18 cellular contexts compared by ENCODE assay signal in genomic region chr17:49110504-49110903, GRCh38. TPM values are rescaled to one million over a fixed set of nuclear protein-coding genes. Genes with fewer than 3 reads are reported as not detected.
DNase-seq lines count a peak whose midpoint lies in the region; ATAC-seq, FAIRE-seq and TF ChIP-seq lines count a peak whose summit lies in the region.
"Had no signal": no experiment of that assay in that cellular context is flagged by ENCODE, and none has a peak within 500 bp of the region (broad histone marks: within the 10 kb centered on the region; RNA-seq: fewer than 3 reads in every experiment).

No MANE protein-coding gene starts in this region.

- peaks cover 10% of the 10 kb centered on the region for H3K27me3 Mint-ChIP-seq in chondrocyte (ENCODE audit: low read depth)

- H3K4me1 Mint-ChIP-seq in chondrocyte (ENCODE audit: low read depth), result peaks cover 16% of the 10 kb centered on the region

- DNase-seq in HTR-8/SVneo (ENCODE audit: insufficient read length, low spot score), result no peak
- peak; percentile 45 for DNase-seq in RWPE1 (ENCODE audit: low spot score)
- DNase-seq in urothelium cell line (ENCODE audit: low spot score), result no peak
- no peak for DNase-seq in T-helper 9 cell
- DNase-seq in chondrocyte (ENCODE audit: low spot score), result no peak
- DNase-seq in SKM-1 (lab: John Stamatoyannopoulos, UW; ENCODE audit: unreplicated experiment), result no peak
- DNase-seq: BE2C; CD8-positive, alpha-beta T cell; DMS 273 treated with DMSO at 0.1 percent for 48 hours; H9; NCI-H1092; NCI-H2107; NCI-H446; NCI-H774; SW 1271 had no signal

- no peak overlapping the region for H3K27ac Mint-ChIP-seq in chondrocyte (ENCODE audit: unreplicated experiment)
- H3K27ac Mint-ChIP-seq: CD8-positive, alpha-beta T cell; H9 had no signal

- H3K4me3 Mint-ChIP-seq in chondrocyte (ENCODE audit: unreplicated experiment), result no peak overlapping the region
- H3K4me3 Mint-ChIP-seq: CD8-positive, alpha-beta T cell; H9 had no signal

- CTCF ChIA-PET in RWPE1 (lab: Yijun Ruan, JAX), result no interaction called here

- no peak overlapping the region for H3K27ac ChIP-seq in RWPE1

- FAIRE-seq in HTR-8/SVneo (lab: Jason Lieb, UNC), result peak; percentile 51
- FAIRE-seq in urothelium cell line (lab: Jason Lieb, UNC), result peak; percentile 30
- FAIRE-seq: GM18507 had no signal

- TF ChIP-seq CTCF in RWPE1 (conservative IDR thresholded peaks at IDR 0.05; ENCODE audit: low read depth) (no peak), chondrocyte (IDR thresholded peaks at IDR 0.05) (no peak)

- ATAC-seq in esophagus mucosa, result peak; percentile 59
- ATAC-seq: CD8-positive, alpha-beta T cell had no signal

- POLR2A ChIA-PET in RWPE1 (lab: Yijun Ruan, JAX; ENCODE audit: low non-redundant PET), result no interaction called here

- H3K36me3 Mint-ChIP-seq in chondrocyte (ENCODE audit: low read depth), result no peaks in the 10 kb centered on the region
- H3K36me3 Mint-ChIP-seq: CD8-positive, alpha-beta T cell had no signal

- no peaks in the 10 kb centered on the region for H3K9me3 Mint-ChIP-seq in chondrocyte (ENCODE audit: low read depth)
- H3K9me3 Mint-ChIP-seq: CD8-positive, alpha-beta T cell had no signal

RNA-seq across cellular contexts. Expression of gene B4GALNT2, which starts 22.1 kb away (rescaled TPM):
- 0.04 TPM for total RNA-seq in esophagus mucosa
- total RNA-seq in chondrocyte, result 0.07 TPM in 1 of 3 replicates, not detected in the others
- total RNA-seq: H9, HT1080 had no signal
